In the genomic region with DNA sequence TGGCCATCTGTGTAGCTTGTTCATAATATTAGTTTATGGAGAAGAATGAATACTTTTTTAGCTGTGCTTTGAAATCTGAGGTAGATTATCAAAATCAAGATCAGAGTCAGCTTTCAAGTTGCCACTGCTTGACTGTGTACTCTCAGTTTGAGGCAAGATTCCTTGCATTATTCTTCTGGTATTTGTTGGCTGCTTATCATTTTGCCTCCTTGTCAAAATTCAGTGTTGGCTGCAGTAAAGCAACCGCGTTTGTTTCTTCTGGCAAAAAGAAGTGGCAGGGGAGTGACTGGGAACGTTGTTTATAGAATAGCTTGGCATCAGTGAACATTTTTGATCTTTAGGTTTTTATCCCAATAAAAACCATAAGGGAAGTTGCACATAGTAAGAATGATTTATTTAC, we compare ENCODE assay signal across 25 cellular contexts.
A peak's percentile ranks its signal among the peaks of the same experiment; 100 is the strongest.
DNase-seq lines count a peak whose midpoint lies in the region; ATAC-seq and TF ChIP-seq lines count a peak whose summit lies in the region.
"Had no signal": no experiment of that assay in that cellular context is flagged by ENCODE, and none has a peak within 500 bp of the region (broad histone marks: within the 10 kb centered on the region; RNA-seq: fewer than 3 reads in every experiment).

No MANE protein-coding gene starts in this region.

- DNase-seq in mammary epithelial cell = no peak
- DNase-seq in breast epithelium (ENCODE audit: low spot score in 2 of 2) = no peak
- DNase-seq in astrocyte of the spinal cord (ENCODE audit: low read depth, low spot score) = peak; percentile 18
- peak; percentile 10 for DNase-seq in iris pigment epithelial cell (ENCODE audit: low read depth)
- no peak for DNase-seq in effector memory CD8-positive, alpha-beta T cell
- DNase-seq in activated CD4-positive, alpha-beta T cell treated with anti-CD3 and anti-CD28 coated beads, Interleukin-2, amount 50 U/mL, for 4 hours = no peak
- no peak for DNase-seq in DMS53 treated with DMSO at 0.1 percent for 48 hours (lab: John Stamatoyannopoulos, UW; ENCODE audit: unreplicated experiment)
- DNase-seq: activated CD4-positive, alpha-beta T cell treated with anti-CD3 and anti-CD28 coated beads, Interleukin-2, amount 10 ng/mL, durations not matched to agents 24 days and 14 days; activated CD8-positive, alpha-beta memory T cell treated with anti-CD3 and anti-CD28 coated beads, Interleukin-2, amount 50 U/mL, for 4 hours; dermis blood vessel endothelial cell; gastrocnemius medialis; islet precursor cell; lower lobe of right lung; NCI-H1105 treated with DMSO at 0.1 percent for 48 hours; NCI-H2081; NCI-H446 treated with DMSO at 0.1 percent for 48 hours; stimulated activated naive CD4-positive, alpha-beta T cell treated with Interleukin-2 at 50 U/mL for 16 hours; tibial artery had no signal

- no peak overlapping the region for H3K27ac ChIP-seq in mammary epithelial cell (ENCODE audit: insufficient read depth, low read depth, low read length)
- no peak overlapping the region for H3K27ac ChIP-seq in breast epithelium
- H3K27ac ChIP-seq: 22Rv1, prostate gland, skin epidermis, VCaP had no signal

- intact Hi-C loops in mammary epithelial cell (cut with micrococcal nuclease) (loop anchor here (5.0 kb wide), 1 partner anchor 35 kb away; no protein-coding TSS in a partner anchor), breast epithelium (cut with DNase I; ENCODE audit: low total_unique reads) (no loop called here)

- no peaks in the 10 kb centered on the region for H3K79me2 ChIP-seq in mammary epithelial cell (ENCODE audit: insufficient read depth, low read length)

- H3K9me3 ChIP-seq in mammary epithelial cell (replicated peaks; ENCODE audit: insufficient read depth, low read length) = peaks cover 4% of the 10 kb centered on the region
- H3K9me3 ChIP-seq in breast epithelium = no peaks in the 10 kb centered on the region
- H3K9me3 ChIP-seq: gastrocnemius medialis, lower lobe of right lung, prostate gland, tibial artery had no signal

- peaks cover 3% of the 10 kb centered on the region for H3K4me1 ChIP-seq in mammary epithelial cell (ENCODE audit: insufficient read depth, low read length)
- H3K4me1 ChIP-seq in breast epithelium = no peaks in the 10 kb centered on the region
- H3K4me1 ChIP-seq: gastrocnemius medialis, prostate gland had no signal

- H3K27me3 Mint-ChIP-seq in effector memory CD8-positive, alpha-beta T cell = no peaks in the 10 kb centered on the region
- H3K27me3 Mint-ChIP-seq: activated CD4-positive, alpha-beta T cell treated with anti-CD3 and anti-CD28 coated beads, Interleukin-2, amount 10 ng/mL, durations not matched to agents 24 days and 14 days; activated naive CD8-positive, alpha-beta T cell; activated T-helper 17 cell treated with anti-CD3 and anti-CD28 coated beads, Interleukin-2, amount 50 U/mL, for 72 hours had no signal

- H3K9ac ChIP-seq in mammary epithelial cell (ENCODE audit: insufficient read depth, low read length) = no peak overlapping the region

- H3K4me3 ChIP-seq in mammary epithelial cell (replicated peaks in 1 of 3; ENCODE audit: insufficient read depth in 1 of 3, low read depth in 2 of 3, low read length in 3 of 3) = no peak overlapping the region
- H3K4me3 ChIP-seq in breast epithelium = no peak overlapping the region
- H3K4me3 ChIP-seq in astrocyte of the spinal cord (ENCODE audit: low read depth, low read length) = no peak overlapping the region
- H3K4me3 ChIP-seq: lower lobe of right lung, prostate gland, skin epidermis had no signal

- H3K4me3 Mint-ChIP-seq in effector memory CD8-positive, alpha-beta T cell = no peak overlapping the region
- H3K4me3 Mint-ChIP-seq: activated CD4-positive, alpha-beta T cell treated with anti-CD3 and anti-CD28 coated beads, Interleukin-2, amount 10 ng/mL, durations not matched to agents 24 days and 14 days; activated naive CD8-positive, alpha-beta T cell had no signal

- H3K4me1 Mint-ChIP-seq in effector memory CD8-positive, alpha-beta T cell (ENCODE audit: low read depth in 2 of 2) = peaks cover 0 to 3% of the 10 kb centered on the region in 2 donors

- dilution Hi-C loops in mammary epithelial cell (cut with HindIII; ENCODE audit: low sequenced_read_pairs) = no loop called here

- H3K36me3 Mint-ChIP-seq in effector memory CD8-positive, alpha-beta T cell (ENCODE audit: insufficient read depth) = no peaks in the 10 kb centered on the region
- H3K36me3 Mint-ChIP-seq: activated naive CD8-positive, alpha-beta T cell had no signal

- TF ChIP-seq CTCF in mammary epithelial cell (conservative IDR thresholded peaks at IDR 0.05 in 1 of 2, IDR thresholded peaks at IDR 0.05 in 1 of 2; ENCODE audit: extremely low read depth in 1 of 2, insufficient read depth in 1 of 2, low read depth in 1 of 2, low read length in 2 of 2) = no peak
- TF ChIP-seq CTCF in breast epithelium (IDR thresholded peaks at IDR 0.05) = no peak
- no peak for TF ChIP-seq CTCF in astrocyte of the spinal cord (IDR thresholded peaks at IDR 0.05; ENCODE audit: low read depth, low read length)

- no TSS peak for BruUV-seq in mammary epithelial cell (replicated peaks; lab: Mats Ljungman, UMichigan)

- CTCF ChIA-PET in mammary epithelial cell (lab: Charles Lee; ENCODE audit: low non-redundant PET) = no interaction called here

- in situ Hi-C loops in mammary epithelial cell (cut with MboI; ENCODE audit: low sequenced_read_pairs in 2 of 2) (no loop called here), astrocyte of the spinal cord (cut with HindIII; ENCODE audit: low sequenced_read_pairs) (no loop called here)

- H3K4me2 ChIP-seq in mammary epithelial cell (ENCODE audit: insufficient read depth, low read depth, low read length) = no peak overlapping the region

- H3K27me3 ChIP-seq in mammary epithelial cell (ENCODE audit: insufficient read depth, low read length) (no peaks in the 10 kb centered on the region), breast epithelium (no peaks in the 10 kb centered on the region)
- H3K27me3 ChIP-seq: gastrocnemius medialis, tibial artery had no signal

- no peak for TF ChIP-seq POLR2A in breast epithelium (IDR thresholded peaks at IDR 0.05)

- no peak for ATAC-seq in effector memory CD8-positive, alpha-beta T cell (replicated peaks)
- no peak for ATAC-seq in HG03520 (IDR thresholded peaks at IDR 0.05; ENCODE audit: unreplicated experiment)
- ATAC-seq: activated T-helper 17 cell treated with anti-CD3 and anti-CD28 coated beads, Interleukin-2, amount 50 U/mL, for 72 hours; gastrocnemius medialis had no signal

- WGBS in mammary epithelial cell (ENCODE audit: low coverage, missing lambda C conversion rate) = 6% methylated on average over 3 of the region's 3 CpGs

- H4K20me1 ChIP-seq in mammary epithelial cell (ENCODE audit: insufficient read depth, low read length) = no peaks in the 10 kb centered on the region

- H3K36me3 ChIP-seq in mammary epithelial cell (ENCODE audit: insufficient read depth, low read length) (no peaks in the 10 kb centered on the region), breast epithelium (no peaks in the 10 kb centered on the region)
- H3K36me3 ChIP-seq: gastrocnemius medialis, lower lobe of right lung, prostate gland, tibial artery had no signal

- peaks cover 0 to 3% of the 10 kb centered on the region in 2 donors for H3K9me3 Mint-ChIP-seq in effector memory CD8-positive, alpha-beta T cell
- H3K9me3 Mint-ChIP-seq: activated CD4-positive, alpha-beta T cell treated with anti-CD3 and anti-CD28 coated beads, Interleukin-2, amount 10 ng/mL, durations not matched to agents 24 days and 14 days had no signal

- peak overlapping the region; percentile 50 for H2AFZ ChIP-seq in mammary epithelial cell (ENCODE audit: low read depth, low read length)

- H3K27ac Mint-ChIP-seq in effector memory CD8-positive, alpha-beta T cell = no peak overlapping the region
- H3K27ac Mint-ChIP-seq: activated CD4-positive, alpha-beta T cell treated with anti-CD3 and anti-CD28 coated beads, Interleukin-2, amount 10 ng/mL, durations not matched to agents 24 days and 14 days; activated naive CD8-positive, alpha-beta T cell; activated T-helper 17 cell treated with anti-CD3 and anti-CD28 coated beads, Interleukin-2, amount 50 U/mL, for 72 hours had no signal

Comparison
In these comparisons a context has a peak if more than half of its experiments do, and no peak if none do; other contexts are left out.
1. DNase-seq: peak in astrocyte of the spinal cord (single experiment) and iris pigment epithelial cell (single experiment); none in mammary epithelial cell (single experiment), breast epithelium (0 of 2), effector memory CD8-positive, alpha-beta T cell (0 of 3), activated CD4-positive, alpha-beta T cell treated with anti-CD3 and anti-CD28 coated beads, Interleukin-2, amount 50 U/mL, for 4 hours (0 of 2) and DMS53 treated with DMSO at 0.1 percent for 48 hours (single experiment).